In the genomic region with DNA sequence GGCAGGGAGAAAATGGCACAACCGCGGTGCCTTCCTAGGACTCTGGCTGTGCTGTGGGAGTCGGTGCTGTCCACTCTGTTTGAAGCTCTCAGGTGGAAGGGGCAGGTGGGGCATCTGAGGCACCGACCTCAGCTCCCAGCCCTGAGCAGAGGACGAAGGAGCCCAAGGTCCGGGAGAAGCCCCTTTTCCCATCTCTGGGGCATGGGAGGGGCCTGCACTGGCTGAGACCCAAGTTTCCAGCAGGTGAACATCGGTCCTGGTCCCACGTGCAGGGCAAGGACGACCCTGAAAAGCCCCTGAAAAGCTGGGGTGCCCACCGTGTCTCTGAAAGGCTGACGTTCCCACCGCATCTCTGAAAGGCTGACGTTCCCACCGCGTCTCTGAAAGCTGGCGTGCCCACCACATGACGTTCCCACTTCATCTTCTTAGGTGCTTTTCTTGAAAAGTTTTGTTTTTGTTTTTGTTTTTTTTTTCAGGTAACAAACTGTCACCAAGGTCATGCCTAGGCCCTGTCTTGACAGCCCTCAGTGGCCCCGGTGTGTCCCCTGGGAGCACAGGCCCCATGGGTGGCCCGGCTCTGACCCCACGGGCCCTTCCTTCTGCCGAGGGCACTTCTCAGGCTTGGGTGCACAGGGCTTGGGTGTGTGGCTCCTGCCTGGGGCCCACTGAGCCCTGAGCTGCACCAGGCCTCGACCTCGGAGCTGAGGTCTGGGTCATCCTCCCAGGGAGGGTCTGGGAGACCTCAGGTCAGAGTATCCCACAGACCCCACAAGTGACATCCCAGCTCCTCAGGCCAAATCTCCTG, we compare ENCODE assay signal across 19 cellular contexts. TPM values are rescaled to one million over a fixed set of nuclear protein-coding genes. Genes with fewer than 3 reads are reported as not detected.
DNase-seq lines count a peak whose midpoint lies in the region; ATAC-seq and TF ChIP-seq lines count a peak whose summit lies in the region.
"Had no signal": no experiment of that assay in that cellular context is flagged by ENCODE, and none has a peak within 500 bp of the region (broad histone marks: within the 10 kb centered on the region; RNA-seq: fewer than 3 reads in every experiment).

No MANE protein-coding gene starts in this region.

- no peak overlapping the region for H3K4me3 Mint-ChIP-seq in activated naive CD4-positive, alpha-beta T cell treated with anti-CD3 and anti-CD28 coated beads, Interleukin-2, amount 10 ng/mL, durations not matched to agents 7 days and 5 days
- peak overlapping the region; percentile 68 for H3K4me3 Mint-ChIP-seq in central memory CD8-positive, alpha-beta T cell

- H4K20me1 ChIP-seq in OCI-LY7 (ENCODE audit: insufficient read depth, low read length) = no peaks in the 10 kb centered on the region

- no peaks in the 10 kb centered on the region for H3K79me2 ChIP-seq in OCI-LY7 (ENCODE audit: insufficient read depth, low read depth, low read length)

- peaks cover 75% of the 10 kb centered on the region for H3K27me3 ChIP-seq in lower lobe of right lung (ENCODE audit: low read depth)
- H3K27me3 ChIP-seq in upper lobe of right lung = peaks cover 48% of the 10 kb centered on the region
- H3K27me3 ChIP-seq: uterus had no signal

- no peaks in the 10 kb centered on the region for H3K36me3 ChIP-seq in lower lobe of right lung
- H3K36me3 ChIP-seq in upper lobe of right lung = no peaks in the 10 kb centered on the region
- H3K36me3 ChIP-seq in OCI-LY7 (ENCODE audit: insufficient read depth, low read length) = no peaks in the 10 kb centered on the region
- H3K36me3 ChIP-seq: MG63, SJSA1, uterus had no signal

- CTCF ChIA-PET in activated naive CD4-positive, alpha-beta T cell treated with anti-CD3 and anti-CD28 coated beads, Interleukin-2, amount 10 ng/mL, durations not matched to agents 7 days and 5 days (lab: Charles Lee) = no interaction called here
- CTCF ChIA-PET in OCI-LY7 (lab: Charles Lee; ENCODE audit: unreplicated experiment) = no interaction called here

- TF ChIP-seq CTCF in lower lobe of right lung (IDR thresholded peaks at IDR 0.05) (no peak), upper lobe of right lung (IDR thresholded peaks at IDR 0.05) (no peak), OCI-LY7 (conservative IDR thresholded peaks at IDR 0.05; ENCODE audit: low read length) (no peak)

- peaks cover 25% of the 10 kb centered on the region for H3K4me1 Mint-ChIP-seq in activated naive CD4-positive, alpha-beta T cell treated with anti-CD3 and anti-CD28 coated beads, Interleukin-2, amount 10 ng/mL, durations not matched to agents 7 days and 5 days
- H3K4me1 Mint-ChIP-seq in central memory CD8-positive, alpha-beta T cell = peaks cover 12% of the 10 kb centered on the region

- no peak overlapping the region for H2AFZ ChIP-seq in OCI-LY7 (ENCODE audit: low read length)

- no peak overlapping the region for H3K4me3 ChIP-seq in lower lobe of right lung
- no peak overlapping the region for H3K4me3 ChIP-seq in upper lobe of right lung
- H3K4me3 ChIP-seq in OCI-LY7 (ENCODE audit: low read depth, low read length, poor library complexity, severe bottlenecking) = no peak overlapping the region
- H3K4me3 ChIP-seq: MG63, SJSA1, uterus had no signal

- BruUV-seq in OCI-LY7 (replicated peaks; lab: Mats Ljungman, UMichigan) = no TSS peak

- intact Hi-C loops in lower lobe of right lung (cut with DNase I) = no loop called here
- intact Hi-C loops in upper lobe of right lung (cut with DNase I) = no loop called here
- intact Hi-C loops in OCI-LY7 (cut with micrococcal nuclease; ENCODE audit: unreplicated experiment) = no loop called here

- H3K9me3 Mint-ChIP-seq in activated naive CD4-positive, alpha-beta T cell treated with anti-CD3 and anti-CD28 coated beads, Interleukin-2, amount 10 ng/mL, durations not matched to agents 7 days and 5 days = no peaks in the 10 kb centered on the region
- H3K9me3 Mint-ChIP-seq in central memory CD8-positive, alpha-beta T cell = no peaks in the 10 kb centered on the region
- H3K9me3 Mint-ChIP-seq: activated T-helper 2 cell treated with anti-CD3 and anti-CD28 coated beads, Interferon-gamma antibody, Interleukin-2, Interleukin-4, amounts not matched to agents 10 μg/mL and 5 μg/mL and 100 μg/mL, durations not matched to agents 14 hours and 24 hours and 36 hours; CD8-positive, alpha-beta T cell had no signal

- H3K9me3 ChIP-seq in lower lobe of right lung = no peaks in the 10 kb centered on the region
- H3K9me3 ChIP-seq in upper lobe of right lung = no peaks in the 10 kb centered on the region
- H3K9me3 ChIP-seq in OCI-LY7 (ENCODE audit: low read length) = no peaks in the 10 kb centered on the region
- H3K9me3 ChIP-seq: MG63, SJSA1, uterus had no signal

- no peaks in the 10 kb centered on the region for H3K9me2 ChIP-seq in OCI-LY7 (ENCODE audit: insufficient read depth, low read length)

- H3K27ac ChIP-seq in lower lobe of right lung (no peak overlapping the region), upper lobe of right lung (no peak overlapping the region), OCI-LY7 (ENCODE audit: low read depth, low read length, poor library complexity, severe bottlenecking) (no peak overlapping the region)
- H3K27ac ChIP-seq: SJSA1, uterus had no signal

- peaks cover 35% of the 10 kb centered on the region for H3K27me3 Mint-ChIP-seq in activated naive CD4-positive, alpha-beta T cell treated with anti-CD3 and anti-CD28 coated beads, Interleukin-2, amount 10 ng/mL, durations not matched to agents 7 days and 5 days
- peaks cover 7% of the 10 kb centered on the region for H3K27me3 Mint-ChIP-seq in central memory CD8-positive, alpha-beta T cell

- POLR2A ChIA-PET in OCI-LY7 (lab: Charles Lee) = interaction anchor here (0.6 kb wide), 1 partner anchor 841 kb away, joined by 3 read pairs; no protein-coding TSS in a partner anchor

- no peaks in the 10 kb centered on the region for H3K36me3 Mint-ChIP-seq in activated naive CD4-positive, alpha-beta T cell treated with anti-CD3 and anti-CD28 coated beads, Interleukin-2, amount 10 ng/mL, durations not matched to agents 7 days and 5 days
- peaks cover 1% of the 10 kb centered on the region for H3K36me3 Mint-ChIP-seq in central memory CD8-positive, alpha-beta T cell (ENCODE audit: insufficient read depth)
- H3K36me3 Mint-ChIP-seq: CD8-positive, alpha-beta T cell had no signal

- H3K4me2 ChIP-seq in OCI-LY7 (ENCODE audit: low read length) = no peak overlapping the region

- no peak overlapping the region for H3K27ac Mint-ChIP-seq in activated naive CD4-positive, alpha-beta T cell treated with anti-CD3 and anti-CD28 coated beads, Interleukin-2, amount 10 ng/mL, durations not matched to agents 7 days and 5 days
- no peak overlapping the region for H3K27ac Mint-ChIP-seq in central memory CD8-positive, alpha-beta T cell (ENCODE audit: low read depth)
- H3K27ac Mint-ChIP-seq: activated T-helper 2 cell treated with anti-CD3 and anti-CD28 coated beads, Interferon-gamma antibody, Interleukin-2, Interleukin-4, amounts not matched to agents 10 μg/mL and 5 μg/mL and 100 μg/mL, durations not matched to agents 14 hours and 24 hours and 36 hours; CD8-positive, alpha-beta T cell had no signal

- ATAC-seq in central memory CD8-positive, alpha-beta T cell (replicated peaks; ENCODE audit: extremely low read depth, poor library complexity, severe bottlenecking) = no peak
- no peak for ATAC-seq in lower lobe of right lung
- no peak for ATAC-seq in upper lobe of right lung
- no peak for ATAC-seq in HG03280 (IDR thresholded peaks at IDR 0.05; ENCODE audit: unreplicated experiment)
- ATAC-seq: CD8-positive, alpha-beta T cell had no signal

- DNase-seq in activated naive CD4-positive, alpha-beta T cell treated with anti-CD3 and anti-CD28 coated beads, Interleukin-2, amount 10 ng/mL, durations not matched to agents 7 days and 5 days = peak; percentile 18
- no peak for DNase-seq in activated naive CD4-positive, alpha-beta T cell (lab: John Stamatoyannopoulos, UW)
- DNase-seq in central memory CD8-positive, alpha-beta T cell (ENCODE audit: low spot score in 2 of 2) = no peak
- DNase-seq in lower lobe of right lung (peak; percentile 29), upper lobe of right lung (peak; percentile 57), OCI-LY7 (ENCODE audit: low spot score) (no peak)
- DNase-seq in stimulated activated naive CD4-positive, alpha-beta T cell (lab: John Stamatoyannopoulos, UW) = no peak
- DNase-seq: ACHN; cerebellar nuclear complex; HCEC 1CT; MG63; NCI-H146; NCI-H2171; stimulated activated CD4-positive, alpha-beta T cell treated with anti-CD3 and anti-CD28 coated beads, Interleukin-2, amount 100 ng/mL, for 24 hours; uterus had no signal

- peaks cover 12% of the 10 kb centered on the region for H3K4me1 ChIP-seq in lower lobe of right lung
- H3K4me1 ChIP-seq in upper lobe of right lung = no peaks in the 10 kb centered on the region
- H3K4me1 ChIP-seq in OCI-LY7 (ENCODE audit: insufficient read depth, low read length, poor library complexity, severe bottlenecking) = peaks cover 16% of the 10 kb centered on the region
- H3K4me1 ChIP-seq: SJSA1, uterus had no signal

RNA-seq across cellular contexts. Expression of a gene that starts 17.8 kb away (rescaled TPM):
- total RNA-seq in lower lobe of right lung = 1.1 TPM
- total RNA-seq in upper lobe of right lung = 1.0 TPM
- total RNA-seq in OCI-LY7 (2014; rRNA removed; shearing (Covaris generic)) = 4.3 and 6.9 TPM in 2 replicates
- 2.0 and 2.7 TPM in 2 replicates for total RNA-seq in OCI-LY7 (2022)

Comparison
In these comparisons a context has a peak if more than half of its experiments do, and no peak if none do; other contexts are left out.
1. DNase-seq: peak in activated naive CD4-positive, alpha-beta T cell treated with anti-CD3 and anti-CD28 coated beads, Interleukin-2, amount 10 ng/mL, durations not matched to agents 7 days and 5 days (single experiment), lower lobe of right lung (single experiment) and upper lobe of right lung (single experiment); none in activated naive CD4-positive, alpha-beta T cell (0 of 4), central memory CD8-positive, alpha-beta T cell (0 of 2), stimulated activated naive CD4-positive, alpha-beta T cell (0 of 6) and OCI-LY7 (single experiment).